12 cellular contexts compared by ENCODE assay signal in the genomic region with DNA sequence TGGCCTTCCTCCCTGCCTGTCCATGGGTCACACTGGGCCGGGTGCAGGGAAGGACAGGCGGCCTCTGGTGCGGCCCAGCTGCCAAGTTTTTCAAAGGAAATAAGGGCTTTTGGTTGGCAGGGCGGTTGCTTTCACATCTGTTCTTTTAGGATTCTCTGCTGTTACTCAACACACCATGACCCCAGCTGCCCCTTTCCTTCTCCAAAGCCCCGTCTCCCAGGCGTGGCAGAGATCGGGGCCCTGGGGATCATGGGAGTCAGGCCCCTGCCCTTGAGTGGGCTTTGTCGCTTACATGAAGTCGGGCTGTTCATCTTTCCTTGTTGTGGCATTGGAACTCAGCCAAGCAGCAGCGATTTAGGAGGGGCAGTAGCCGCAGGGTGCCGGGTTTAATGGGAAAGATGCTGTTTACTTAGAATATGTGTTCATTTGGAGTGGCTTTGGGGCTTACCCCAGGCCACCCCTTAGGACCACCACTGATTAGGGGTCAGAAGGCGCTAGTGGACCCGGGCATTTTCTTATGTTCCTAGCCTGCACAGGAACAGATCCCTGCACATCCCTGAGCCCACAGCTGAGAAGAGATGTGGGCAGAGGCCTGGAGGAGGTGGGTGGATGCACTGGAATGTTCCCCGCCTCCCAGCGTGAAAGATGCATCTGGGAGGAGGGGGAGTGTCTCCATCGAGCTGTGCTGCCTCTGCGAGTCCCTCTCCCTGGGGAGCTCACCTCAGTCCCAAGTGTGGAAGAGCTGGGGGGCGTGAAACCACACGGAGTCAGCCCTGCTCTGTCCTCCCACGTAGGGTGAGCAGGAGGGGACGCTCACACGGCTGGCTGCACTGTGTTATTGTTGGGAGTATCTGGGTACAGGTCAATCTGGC. TPM values are rescaled to one million over a fixed set of nuclear protein-coding genes. Genes with fewer than 3 reads are reported as not detected.
A peak's percentile ranks its signal among the peaks of the same experiment; 100 is the strongest.
DNase-seq lines count a peak whose midpoint lies in the region; ATAC-seq, FAIRE-seq and TF ChIP-seq lines count a peak whose summit lies in the region.
"Had no signal": no experiment of that assay in that cellular context is flagged by ENCODE, and none has a peak within 500 bp of the region (broad histone marks: within the 10 kb centered on the region; RNA-seq: fewer than 3 reads in every experiment).

No MANE protein-coding gene starts in this region.

- no peaks in the 10 kb centered on the region for H3K36me3 ChIP-seq in A673 (ENCODE audit: insufficient read depth, low read length, poor library complexity, severe bottlenecking)
- H3K36me3 ChIP-seq in K562 (ENCODE audit: control insufficient read depth, insufficient read depth, low read length): no peaks in the 10 kb centered on the region
- H3K36me3 ChIP-seq in mesenchymal stem cell (ENCODE audit: control insufficient read depth in 1 of 2, insufficient read depth in 2 of 2, low read depth in 1 of 2, low read length in 2 of 2): no peaks in the 10 kb centered on the region

- no peak for TF ChIP-seq POLR2A in K562 (conservative IDR thresholded peaks at IDR 0.05)

- H3K4me1 ChIP-seq in A673 (ENCODE audit: insufficient read depth, low read length, poor library complexity, severe bottlenecking) (peaks cover 9% of the 10 kb centered on the region), K562 (replicated peaks in 1 of 2; ENCODE audit: control insufficient read depth in 2 of 2, insufficient read depth in 2 of 2, low read length in 2 of 2) (peaks cover 50 to 52% of the 10 kb centered on the region in 2 experiments), mesenchymal stem cell (ENCODE audit: control insufficient read depth, insufficient read depth, low read depth, low read length) (peaks cover 11% of the 10 kb centered on the region)

- no peak overlapping the region for H3K23ac ChIP-seq in mesenchymal stem cell (ENCODE audit: low read length in 2 of 2)

- no peak overlapping the region for H3K4me3 ChIP-seq in A673 (ENCODE audit: low read depth, low read length, poor library complexity, severe bottlenecking)
- H3K4me3 ChIP-seq in K562: no peak overlapping the region
- H3K4me3 ChIP-seq in mesenchymal stem cell (ENCODE audit: insufficient read depth in 1 of 2, low read depth in 1 of 2, low read length in 2 of 2): peak overlapping the region in 1 of 2 experiments; percentile 58

- TF ChIP-seq CTCF in A673 (conservative IDR thresholded peaks at IDR 0.05; ENCODE audit: low read depth, low read length) (no peak), K562 (IDR thresholded peaks at IDR 0.05 in 2 of 3, conservative IDR thresholded peaks at IDR 0.05 in 1 of 3; ENCODE audit: insufficient read depth in 2 of 3, low read depth in 1 of 3, low read length in 3 of 3) (no peak)

- peaks cover 2% of the 10 kb centered on the region for H3K27me3 Mint-ChIP-seq in activated CD4-positive, alpha-beta T cell treated with anti-CD3 and anti-CD28 coated beads for 36 hours
- H3K27me3 Mint-ChIP-seq: activated naive CD8-positive, alpha-beta T cell treated with anti-CD3 and anti-CD28 coated beads for 36 hours had no signal

- no peak overlapping the region for H2BK120ac ChIP-seq in mesenchymal stem cell (ENCODE audit: low read depth, low read length)

- no peaks in the 10 kb centered on the region for H3K9me3 ChIP-seq in A673 (ENCODE audit: low read depth, low read length, poor library complexity, severe bottlenecking)
- H3K9me3 ChIP-seq in K562 (replicated peaks; ENCODE audit: control insufficient read depth, insufficient read depth, low read depth, low read length): no peaks in the 10 kb centered on the region
- no peaks in the 10 kb centered on the region for H3K9me3 ChIP-seq in mesenchymal stem cell (ENCODE audit: control insufficient read depth, low read length)

- H2BK12ac ChIP-seq in mesenchymal stem cell (ENCODE audit: low read length in 2 of 2): no peak overlapping the region

- no peak overlapping the region for H3K18ac ChIP-seq in mesenchymal stem cell (ENCODE audit: low read depth in 1 of 2, low read length in 2 of 2)

- no peaks in the 10 kb centered on the region for H3K9me1 ChIP-seq in K562 (ENCODE audit: control insufficient read depth, insufficient read depth, low read length)

- H3K79me1 ChIP-seq in mesenchymal stem cell (replicated peaks; ENCODE audit: low read length, poor library complexity, severe bottlenecking): no peaks in the 10 kb centered on the region

- TF ChIP-seq EP300 in K562 (IDR thresholded peaks at IDR 0.05; ENCODE audit: low read length): no peak

- no peak overlapping the region for H2BK15ac ChIP-seq in mesenchymal stem cell (ENCODE audit: low read depth, poor library complexity, severe bottlenecking)

- POLR2A ChIA-PET in A673 (lab: Charles Lee; ENCODE audit: low non-redundant PET): no interaction called here
- POLR2A ChIA-PET in K562 (lab: Yijun Ruan, JAX): interaction anchor here (1.0 to 1.6 kb wide), 4 partner anchors 10 to 14 kb away, joined by 3 to 6 read pairs (median 4); no protein-coding TSS in a partner anchor
- POLR2A ChIA-PET in activated CD4-positive, alpha-beta T cell treated with anti-CD3 and anti-CD28 coated beads for 36 hours (lab: Charles Lee): no interaction called here

- H3K9ac ChIP-seq in K562 (ENCODE audit: insufficient read depth in 1 of 2, low read depth in 2 of 2, low read length in 2 of 2): peak overlapping the region in 1 of 2 experiments; percentile 69; a peak in 1 of 4 replicates
- peak overlapping the region; percentile 63 for H3K9ac ChIP-seq in mesenchymal stem cell (ENCODE audit: low read length)

- H3K4me3 Mint-ChIP-seq in activated CD4-positive, alpha-beta T cell treated with anti-CD3 and anti-CD28 coated beads for 36 hours: no peak overlapping the region
- H3K4me3 Mint-ChIP-seq: activated naive CD8-positive, alpha-beta T cell treated with anti-CD3 and anti-CD28 coated beads for 36 hours had no signal

- H4K91ac ChIP-seq in mesenchymal stem cell (ENCODE audit: low read length): no peak overlapping the region

- no peak for FAIRE-seq in K562 (lab: Jason Lieb, UNC)

- H2AFZ ChIP-seq in K562 (ENCODE audit: low read depth, low read length) (no peak overlapping the region), mesenchymal stem cell (ENCODE audit: low read depth, low read length) (no peak overlapping the region)

- H4K20me1 ChIP-seq in K562 (replicated peaks; ENCODE audit: control insufficient read depth, insufficient read depth, low read length): no peaks in the 10 kb centered on the region

- H2AK5ac ChIP-seq in mesenchymal stem cell (ENCODE audit: low read length, severe bottlenecking): no peak overlapping the region

- TF ChIP-seq RAD21 in K562 (CRISPR knock-in tag; conservative IDR thresholded peaks at IDR 0.05 in 1 of 2, IDR thresholded peaks at IDR 0.05 in 1 of 2): no peak

- no peak overlapping the region for H3K14ac ChIP-seq in mesenchymal stem cell (ENCODE audit: low read length in 2 of 2)

- H3K36me3 Mint-ChIP-seq in activated CD4-positive, alpha-beta T cell treated with anti-CD3 and anti-CD28 coated beads for 36 hours (ENCODE audit: low read depth): peaks cover 3% of the 10 kb centered on the region

- H3K79me2 ChIP-seq in K562 (ENCODE audit: control insufficient read depth, insufficient read depth, low read length): peaks cover 36% of the 10 kb centered on the region

- CTCF ChIA-PET in A673 (lab: Charles Lee): no interaction called here
- CTCF ChIA-PET in K562 (lab: Yijun Ruan, JAX; ENCODE audit: low intra/inter-chr PET ratio): no interaction called here
- CTCF ChIA-PET in activated CD4-positive, alpha-beta T cell treated with anti-CD3 and anti-CD28 coated beads for 36 hours (lab: Charles Lee): interaction anchor here (0.6 to 1.2 kb wide), 4 partner anchors 72 to 235 kb away, joined by 3 to 6 read pairs (median 3); a partner anchor contains a TSS

- intact Hi-C loops in A673 (cut with micrococcal nuclease; ENCODE audit: unreplicated experiment) (no loop called here), K562 (cut with micrococcal nuclease) (no loop called here)
- intact Hi-C loops in activated CD4-positive, alpha-beta T cell treated with anti-CD3 and anti-CD28 coated beads for 36 hours (cut with DNase I, micrococcal nuclease): no loop called here

- no peak overlapping the region for H3K27ac Mint-ChIP-seq in activated CD4-positive, alpha-beta T cell treated with anti-CD3 and anti-CD28 coated beads for 36 hours
- H3K27ac Mint-ChIP-seq: activated naive CD8-positive, alpha-beta T cell treated with anti-CD3 and anti-CD28 coated beads for 36 hours had no signal

- 51% methylated on average over 20 of the region's 23 CpGs for WGBS in K562 (ENCODE audit: insufficient coverage, low coverage, missing lambda C conversion rate)
- 66% methylated on average over 23 of the region's 23 CpGs for WGBS in mesenchymal stem cell

- H3K27me3 ChIP-seq in A673 (replicated peaks; ENCODE audit: insufficient read depth, low read depth, low read length, poor library complexity): no peaks in the 10 kb centered on the region
- H3K27me3 ChIP-seq in K562 (ENCODE audit: control insufficient read depth in 2 of 2, insufficient read depth in 2 of 2, low read length in 2 of 2): no peaks in the 10 kb centered on the region
- H3K27me3 ChIP-seq in mesenchymal stem cell (ENCODE audit: control insufficient read depth in 1 of 2, insufficient read depth in 1 of 2, low read length in 2 of 2): no peaks in the 10 kb centered on the region

- H3K4ac ChIP-seq in mesenchymal stem cell (ENCODE audit: low read depth in 1 of 2, low read length in 2 of 2): no peak overlapping the region

- no peak overlapping the region for H3K27ac ChIP-seq in A673 (ENCODE audit: low read depth, low read length, poor library complexity, severe bottlenecking)
- peak overlapping the region; percentile 5; the same call in 1 of the 3 replicates for H3K27ac ChIP-seq in K562 (ENCODE audit: extremely low read depth, low read depth, low read length)
- H3K27ac ChIP-seq in mesenchymal stem cell (ENCODE audit: low read length, poor library complexity, severe bottlenecking): no peak overlapping the region

- no peak for ATAC-seq in K562
- no peak for ATAC-seq in activated CD4-positive, alpha-beta T cell treated with anti-CD3 and anti-CD28 coated beads for 36 hours
- ATAC-seq in HG02623 (IDR thresholded peaks at IDR 0.05; ENCODE audit: unreplicated experiment): no peak
- ATAC-seq: left colon had no signal

- H3K9me3 Mint-ChIP-seq in activated CD4-positive, alpha-beta T cell treated with anti-CD3 and anti-CD28 coated beads for 36 hours (ENCODE audit: low read depth): peaks cover 1% of the 10 kb centered on the region

- BruUV-seq in A673 (replicated peaks; lab: Mats Ljungman, UMichigan) (no TSS peak), K562 (replicated peaks; lab: Mats Ljungman, UMichigan) (no TSS peak)

- H3K4me2 ChIP-seq in K562 (ENCODE audit: insufficient read depth, low read length): peak overlapping the region; percentile 10; the same call in 1 of the 2 replicates
- H3K4me2 ChIP-seq in mesenchymal stem cell (ENCODE audit: low read length, poor library complexity, severe bottlenecking): peak overlapping the region; percentile 7

- peaks cover 18% of the 10 kb centered on the region for H3K4me1 Mint-ChIP-seq in activated CD4-positive, alpha-beta T cell treated with anti-CD3 and anti-CD28 coated beads for 36 hours

- no peak overlapping the region for H2BK5ac ChIP-seq in mesenchymal stem cell (ENCODE audit: low read depth, low read length, poor library complexity, severe bottlenecking)

- DNase-seq in A673 (ENCODE audit: low spot score): peak; percentile 62
- DNase-seq in NCI-H146 (lab: John Stamatoyannopoulos, UW): peak; percentile 61
- DNase-seq in K562 (ENCODE audit: extremely low read depth in 1 of 4, low spot score in 3 of 4): no peak
- DNase-seq in mesenchymal stem cell: peak; percentile 24
- DNase-seq in activated CD4-positive, alpha-beta T cell treated with anti-CD3 and anti-CD28 coated beads for 36 hours: no peak
- no peak for DNase-seq in putamen (ENCODE audit: low spot score)
- DNase-seq in GM19240 (ENCODE audit: insufficient read length, low spot score): no peak
- DNase-seq: activated naive CD8-positive, alpha-beta T cell treated with anti-CD3 and anti-CD28 coated beads for 36 hours; AML-193; NCI-H226 had no signal

- in situ Hi-C loops in K562 (cut with MboI): loop anchor here (25.0 kb wide), 1 partner anchor 1647 kb away; a partner anchor contains a TSS

- peak overlapping the region; percentile 45 for H4K8ac ChIP-seq in mesenchymal stem cell (ENCODE audit: low read length)

RNA-seq across cellular contexts. Expression of a gene that starts 6.8 kb away (rescaled TPM):
- 5.4 and 5.5 TPM in 2 replicates for total RNA-seq in A673 (2021)
- total RNA-seq in K562 (2011; cell fraction: chromatin; rRNA removed; ENCODE audit: low replicate concordance): 155 and 371 TPM in 2 replicates
- 245 and 277 TPM in 2 replicates for total RNA-seq in K562 (2011; cell fraction: nucleolus; rRNA removed)
- total RNA-seq in K562 (2011; cell fraction: nucleoplasm; rRNA removed): 151 and 184 TPM in 2 replicates
- total RNA-seq in K562 (2014; rRNA removed): 59.0 and 73.5 TPM in 2 replicates
- 15.9 and 19.0 TPM in 2 replicates for total RNA-seq in K562 (2014; rRNA removed; fragmentation: Illumina TruSeq; extraction: Trizol)
- total RNA-seq in K562 (2015; rRNA removed; fragmentation: Illumina TruSeq; extraction: Trizol): 28.6 and 29.9 TPM in 2 replicates
- 104 and 108 TPM in 2 replicates for total RNA-seq in K562 (2021)
- 28.6 and 31.0 TPM in 2 replicates for polyA plus RNA-seq in K562 (2011; rRNA removed)
- 19.2 and 48.3 TPM in 2 replicates for polyA plus RNA-seq in K562 (2011; cell fraction: cytosol; rRNA removed)
- 193 and 347 TPM in 2 replicates for polyA plus RNA-seq in K562 (2011; cell fraction: nucleus; rRNA removed)
- polyA plus RNA-seq in K562 (2012): 53.4 and 59.6 TPM in 2 replicates
- polyA plus RNA-seq in K562 (2014; fragmentation: Illumina TruSeq; extraction: Trizol): 26.4 and 37.3 TPM in 2 replicates
- 1 to 10 TPM; 2.3 to 2.4 TPM for polyA plus RNA-seq in K562 (2014; fragmentation: Nextera tagmentation; extraction: Ambion mirVana)
- 49.4 and 64.0 TPM in 2 replicates for polyA plus RNA-seq in K562 (2014; rRNA removed)
- polyA minus RNA-seq in K562 (2011; rRNA and poly(A)+ RNA removed): 27.7 and 54.0 TPM in 2 replicates
- polyA minus RNA-seq in K562 (2011; cell fraction: cytosol; rRNA and poly(A)+ RNA removed): 42.4 and 51.4 TPM in 2 replicates
- 109 TPM in 2 replicates for polyA minus RNA-seq in K562 (2011; cell fraction: nucleus; rRNA and poly(A)+ RNA removed)
- polyA plus RNA-seq in mesenchymal stem cell (2013, experiment 1 of 2): 6.2 TPM
- polyA plus RNA-seq in mesenchymal stem cell (2013, experiment 2 of 2): 6.4 TPM
- total RNA-seq in activated CD4-positive, alpha-beta T cell treated with anti-CD3 and anti-CD28 coated beads for 36 hours: 10 to 100 TPM; 51.8 to 85.3 TPM

Comparison
In these comparisons a context has a peak if more than half of its experiments do, and no peak if none do; other contexts are left out.
1. DNase-seq: peak in A673 (single experiment), NCI-H146 (single experiment) and mesenchymal stem cell (single experiment); none in K562 (0 of 4), activated CD4-positive, alpha-beta T cell treated with anti-CD3 and anti-CD28 coated beads for 36 hours (single experiment), putamen (single experiment) and GM19240 (single experiment).